14 cellular contexts compared by ENCODE assay signal in the genomic region with DNA sequence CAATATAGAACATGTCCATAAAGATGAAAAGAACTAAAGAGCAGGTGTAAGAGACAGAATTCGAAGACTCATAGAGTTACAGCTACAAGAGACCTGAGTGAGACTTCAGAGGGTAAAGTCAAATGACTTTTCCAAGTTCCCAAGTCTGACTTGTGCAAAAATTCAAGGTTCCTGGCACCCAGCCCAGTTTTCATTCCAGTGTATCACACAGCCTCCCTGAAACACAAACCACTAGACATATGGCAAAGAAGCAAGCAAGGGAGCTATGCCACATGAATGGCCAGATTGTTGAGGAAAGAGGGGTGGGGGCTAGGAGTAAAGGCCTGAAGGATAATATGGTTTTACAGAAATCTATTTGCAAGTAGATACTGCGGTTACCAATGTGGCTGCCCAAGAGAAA.
A peak's percentile ranks its signal among the peaks of the same experiment; 100 is the strongest.
DNase-seq lines count a peak whose midpoint lies in the region; ATAC-seq and TF ChIP-seq lines count a peak whose summit lies in the region.
"Had no signal": no experiment of that assay in that cellular context is flagged by ENCODE, and none has a peak within 500 bp of the region (broad histone marks: within the 10 kb centered on the region; RNA-seq: fewer than 3 reads in every experiment).

No MANE protein-coding gene starts in this region.

- TF ChIP-seq CTCF in Calu3 (IDR thresholded peaks at IDR 0.05; ENCODE audit: unreplicated experiment) (no peak), astrocyte of the spinal cord (IDR thresholded peaks at IDR 0.05; ENCODE audit: low read depth, low read length) (no peak), lung (IDR thresholded peaks at IDR 0.05; ENCODE audit: control extremely low read depth, extremely low read depth) (no peak), type B pancreatic cell (conservative IDR thresholded peaks at IDR 0.05) (no peak)

- H3K4me1 Mint-ChIP-seq in Calu3 (ENCODE audit: low read depth, unreplicated experiment): peaks cover 59% of the 10 kb centered on the region
- peaks cover 20% of the 10 kb centered on the region for H3K4me1 Mint-ChIP-seq in type B pancreatic cell (ENCODE audit: unreplicated experiment)
- no peaks in the 10 kb centered on the region for H3K4me1 Mint-ChIP-seq in T-cell

- no peak overlapping the region for H3K27ac ChIP-seq in lung (ENCODE audit: low read depth in 1 of 2, low read length in 1 of 2)
- H3K27ac ChIP-seq: ovary had no signal

- CTCF ChIA-PET in Calu3 (lab: Charles Lee) (interaction anchor here (0.7 to 3.1 kb wide), 10 partner anchors 9 to 306 kb away, joined by 3 to 17 read pairs (median 4); no protein-coding TSS in a partner anchor), T-cell (lab: Charles Lee) (no interaction called here)

- peaks cover 7% of the 10 kb centered on the region for H3K27me3 ChIP-seq in MG63
- H3K27me3 ChIP-seq in lung (ENCODE audit: control insufficient read depth, insufficient read depth): no peaks in the 10 kb centered on the region
- H3K27me3 ChIP-seq: ovary had no signal

- no TSS peak for BruUV-seq in Calu3 (replicated peaks; lab: Mats Ljungman, UMichigan)

- H3K9me3 Mint-ChIP-seq in Calu3 (ENCODE audit: low read depth, unreplicated experiment) (no peaks in the 10 kb centered on the region), type B pancreatic cell (no peaks in the 10 kb centered on the region), T-cell (no peaks in the 10 kb centered on the region)
- H3K9me3 Mint-ChIP-seq: activated T-cell treated with anti-CD3 and anti-CD28 coated beads, Interleukin-2, amount 50 U/mL, for 24 hours; mesothelial cell of epicardium had no signal

- H3K9me3 ChIP-seq in MG63: no peaks in the 10 kb centered on the region
- no peaks in the 10 kb centered on the region for H3K9me3 ChIP-seq in lung (ENCODE audit: control insufficient read depth in 2 of 2, insufficient read depth in 1 of 2, low read length in 1 of 2)
- H3K9me3 ChIP-seq: ovary had no signal

- DNase-seq in Calu3: peak; percentile 87
- DNase-seq in MG63: peak; percentile 12
- peak; percentile 56 for DNase-seq in astrocyte of the spinal cord (ENCODE audit: low read depth, low spot score)
- peak; percentile 33 for DNase-seq in lung (ENCODE audit: low spot score)
- DNase-seq in type B pancreatic cell (ENCODE audit: extremely low spot score, unreplicated experiment): no peak
- no peak for DNase-seq in T-cell
- no peak for DNase-seq in 8988T
- DNase-seq: activated CD4-positive, alpha-beta T cell treated with anti-CD3 and anti-CD28 coated beads for 1 hour; activated T-cell treated with anti-CD3 and anti-CD28 coated beads, Interleukin-2, amount 50 U/mL, for 24 hours; NCI-H1105; NK-92 treated with Interleukin-12 subunit alpha and Interleukin-12 subunit beta, amount 100 ng/mL, for 24 hours had no signal

- WGBS in lung, 2 donors: 95 to 97% methylated on average over 2 of the region's 2 CpGs

- H3K36me3 ChIP-seq in MG63 (no peaks in the 10 kb centered on the region), lung (ENCODE audit: control insufficient read depth in 2 of 2, insufficient read depth in 2 of 2, low read length in 2 of 2) (no peaks in the 10 kb centered on the region)
- H3K36me3 ChIP-seq: ovary had no signal

- no peaks in the 10 kb centered on the region for H3K4me1 ChIP-seq in lung (ENCODE audit: control insufficient read depth in 2 of 2, insufficient read depth in 2 of 2, low read length in 2 of 2)

- ATAC-seq in lung (ENCODE audit: insufficient read depth, low FRiP score): no peak
- ATAC-seq in HG03565 (IDR thresholded peaks at IDR 0.05; ENCODE audit: unreplicated experiment): no peak
- no peak for ATAC-seq in T-cell (replicated peaks in 1 of 4)

- in situ Hi-C loops in astrocyte of the spinal cord (cut with HindIII; ENCODE audit: low sequenced_read_pairs): no loop called here

- peak overlapping the region; percentile 83 for H3K27ac Mint-ChIP-seq in Calu3 (ENCODE audit: unreplicated experiment)
- H3K27ac Mint-ChIP-seq in type B pancreatic cell: no peak overlapping the region
- no peak overlapping the region for H3K27ac Mint-ChIP-seq in T-cell
- H3K27ac Mint-ChIP-seq: activated T-cell treated with anti-CD3 and anti-CD28 coated beads, Interleukin-2, amount 50 U/mL, for 24 hours; mesothelial cell of epicardium had no signal

- H3K4me3 Mint-ChIP-seq in Calu3 (ENCODE audit: low read depth, unreplicated experiment): peak overlapping the region; percentile 46
- no peak overlapping the region for H3K4me3 Mint-ChIP-seq in type B pancreatic cell
- no peak overlapping the region for H3K4me3 Mint-ChIP-seq in T-cell
- H3K4me3 Mint-ChIP-seq: activated T-cell treated with anti-CD3 and anti-CD28 coated beads, Interleukin-2, amount 50 U/mL, for 24 hours; mesothelial cell of epicardium had no signal

- intact Hi-C loops in Calu3 (cut with micrococcal nuclease; ENCODE audit: unreplicated experiment): loop anchor here (2.0 kb wide), 3 partner anchors 17 to 63 kb away; no protein-coding TSS in a partner anchor

- POLR2A ChIA-PET in T-cell (lab: Charles Lee): no interaction called here

- H3K4me3 ChIP-seq in MG63 (no peak overlapping the region), astrocyte of the spinal cord (ENCODE audit: low read depth, low read length) (no peak overlapping the region), lung (no peak overlapping the region)
- H3K4me3 ChIP-seq: ovary had no signal

- no peaks in the 10 kb centered on the region for H3K36me3 Mint-ChIP-seq in Calu3 (ENCODE audit: insufficient read depth, unreplicated experiment)
- no peaks in the 10 kb centered on the region for H3K36me3 Mint-ChIP-seq in type B pancreatic cell
- H3K36me3 Mint-ChIP-seq in T-cell: no peaks in the 10 kb centered on the region
- H3K36me3 Mint-ChIP-seq: mesothelial cell of epicardium had no signal

- no peaks in the 10 kb centered on the region for H3K27me3 Mint-ChIP-seq in Calu3 (ENCODE audit: unreplicated experiment)
- H3K27me3 Mint-ChIP-seq in type B pancreatic cell: peaks cover 38% of the 10 kb centered on the region
- H3K27me3 Mint-ChIP-seq in T-cell: peaks cover 2 to 6% of the 10 kb centered on the region in 2 donors

Comparison
In these comparisons a context has a peak if more than half of its experiments do, and no peak if none do; other contexts are left out.
1. DNase-seq: peak in Calu3 (single experiment), MG63 (single experiment), astrocyte of the spinal cord (single experiment) and lung (single experiment); none in type B pancreatic cell (single experiment), T-cell (0 of 34) and 8988T (single experiment).